Comparison of ENCODE assay signal across 1 cellular context in the genomic region with DNA sequence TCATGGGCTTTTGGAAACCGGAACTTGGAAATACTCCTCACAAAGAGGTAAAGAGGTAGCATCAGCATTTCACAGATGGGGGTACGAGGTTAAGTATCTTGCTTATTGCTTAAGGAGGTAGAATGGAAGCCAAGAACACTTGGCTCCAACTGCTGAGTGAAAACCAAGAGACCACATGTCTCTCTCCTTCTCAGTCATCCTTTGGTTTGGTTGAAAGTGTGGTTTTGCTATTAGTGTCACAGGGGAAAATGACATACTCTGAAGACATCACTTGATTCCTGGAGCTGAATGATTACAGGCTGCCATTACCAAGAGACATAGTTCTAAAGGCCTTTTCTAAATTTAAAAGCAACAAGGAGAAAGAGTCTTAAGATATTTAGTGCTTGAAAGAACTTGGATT.
TF ChIP-seq lines count a peak whose summit lies in the region.

No MANE protein-coding gene starts in this region.

TF ChIP-seq in GM23338, 12 proteins besides CTCF, POLR2A, EP300 and RAD21 (continued from another document):
- TF ChIP-seq, protein P1, sequence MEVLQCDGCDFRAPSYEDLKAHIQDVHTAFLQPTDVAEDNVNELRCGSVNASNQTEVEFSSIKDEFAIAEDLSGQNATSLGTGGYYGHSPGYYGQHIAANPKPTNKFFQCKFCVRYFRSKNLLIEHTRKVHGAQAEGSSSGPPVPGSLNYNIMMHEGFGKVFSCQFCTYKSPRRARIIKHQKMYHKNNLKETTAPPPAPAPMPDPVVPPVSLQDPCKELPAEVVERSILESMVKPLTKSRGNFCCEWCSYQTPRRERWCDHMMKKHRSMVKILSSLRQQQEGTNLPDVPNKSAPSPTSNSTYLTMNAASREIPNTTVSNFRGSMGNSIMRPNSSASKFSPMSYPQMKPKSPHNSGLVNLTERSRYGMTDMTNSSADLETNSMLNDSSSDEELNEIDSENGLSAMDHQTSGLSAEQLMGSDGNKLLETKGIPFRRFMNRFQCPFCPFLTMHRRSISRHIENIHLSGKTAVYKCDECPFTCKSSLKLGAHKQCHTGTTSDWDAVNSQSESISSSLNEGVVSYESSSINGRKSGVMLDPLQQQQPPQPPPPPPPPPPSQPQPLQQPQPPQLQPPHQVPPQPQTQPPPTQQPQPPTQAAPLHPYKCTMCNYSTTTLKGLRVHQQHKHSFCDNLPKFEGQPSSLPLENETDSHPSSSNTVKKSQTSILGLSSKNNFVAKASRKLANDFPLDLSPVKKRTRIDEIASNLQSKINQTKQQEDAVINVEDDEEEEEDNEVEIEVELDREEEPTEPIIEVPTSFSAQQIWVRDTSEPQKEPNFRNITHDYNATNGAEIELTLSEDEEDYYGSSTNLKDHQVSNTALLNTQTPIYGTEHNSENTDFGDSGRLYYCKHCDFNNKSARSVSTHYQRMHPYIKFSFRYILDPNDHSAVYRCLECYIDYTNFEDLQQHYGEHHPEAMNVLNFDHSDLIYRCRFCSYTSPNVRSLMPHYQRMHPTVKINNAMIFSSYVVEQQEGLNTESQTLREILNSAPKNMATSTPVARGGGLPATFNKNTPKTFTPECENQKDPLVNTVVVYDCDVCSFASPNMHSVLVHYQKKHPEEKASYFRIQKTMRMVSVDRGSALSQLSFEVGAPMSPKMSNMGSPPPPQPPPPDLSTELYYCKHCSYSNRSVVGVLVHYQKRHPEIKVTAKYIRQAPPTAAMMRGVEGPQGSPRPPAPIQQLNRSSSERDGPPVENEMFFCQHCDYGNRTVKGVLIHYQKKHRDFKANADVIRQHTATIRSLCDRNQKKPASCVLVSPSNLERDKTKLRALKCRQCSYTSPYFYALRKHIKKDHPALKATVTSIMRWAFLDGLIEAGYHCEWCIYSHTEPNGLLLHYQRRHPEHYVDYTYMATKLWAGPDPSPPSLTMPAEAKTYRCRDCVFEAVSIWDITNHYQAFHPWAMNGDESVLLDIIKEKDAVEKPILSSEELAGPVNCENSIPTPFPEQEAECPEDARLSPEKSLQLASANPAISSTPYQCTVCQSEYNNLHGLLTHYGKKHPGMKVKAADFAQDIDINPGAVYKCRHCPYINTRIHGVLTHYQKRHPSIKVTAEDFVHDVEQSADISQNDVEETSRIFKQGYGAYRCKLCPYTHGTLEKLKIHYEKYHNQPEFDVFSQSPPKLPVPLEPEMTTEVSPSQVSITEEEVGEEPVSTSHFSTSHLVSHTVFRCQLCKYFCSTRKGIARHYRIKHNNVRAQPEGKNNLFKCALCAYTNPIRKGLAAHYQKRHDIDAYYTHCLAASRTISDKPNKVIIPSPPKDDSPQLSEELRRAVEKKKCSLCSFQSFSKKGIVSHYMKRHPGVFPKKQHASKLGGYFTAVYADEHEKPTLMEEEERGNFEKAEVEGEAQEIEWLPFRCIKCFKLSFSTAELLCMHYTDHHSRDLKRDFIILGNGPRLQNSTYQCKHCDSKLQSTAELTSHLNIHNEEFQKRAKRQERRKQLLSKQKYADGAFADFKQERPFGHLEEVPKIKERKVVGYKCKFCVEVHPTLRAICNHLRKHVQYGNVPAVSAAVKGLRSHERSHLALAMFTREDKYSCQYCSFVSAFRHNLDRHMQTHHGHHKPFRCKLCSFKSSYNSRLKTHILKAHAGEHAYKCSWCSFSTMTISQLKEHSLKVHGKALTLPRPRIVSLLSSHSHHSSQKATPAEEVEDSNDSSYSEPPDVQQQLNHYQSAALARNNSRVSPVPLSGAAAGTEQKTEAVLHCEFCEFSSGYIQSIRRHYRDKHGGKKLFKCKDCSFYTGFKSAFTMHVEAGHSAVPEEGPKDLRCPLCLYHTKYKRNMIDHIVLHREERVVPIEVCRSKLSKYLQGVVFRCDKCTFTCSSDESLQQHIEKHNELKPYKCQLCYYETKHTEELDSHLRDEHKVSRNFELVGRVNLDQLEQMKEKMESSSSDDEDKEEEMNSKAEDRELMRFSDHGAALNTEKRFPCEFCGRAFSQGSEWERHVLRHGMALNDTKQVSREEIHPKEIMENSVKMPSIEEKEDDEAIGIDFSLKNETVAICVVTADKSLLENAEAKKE (CRISPR knock-in tag; IDR thresholded peaks at IDR 0.05), result no peak
- TF ChIP-seq ZNF114 (CRISPR knock-in tag; IDR thresholded peaks at IDR 0.05), result no peak
- TF ChIP-seq, protein P2, sequence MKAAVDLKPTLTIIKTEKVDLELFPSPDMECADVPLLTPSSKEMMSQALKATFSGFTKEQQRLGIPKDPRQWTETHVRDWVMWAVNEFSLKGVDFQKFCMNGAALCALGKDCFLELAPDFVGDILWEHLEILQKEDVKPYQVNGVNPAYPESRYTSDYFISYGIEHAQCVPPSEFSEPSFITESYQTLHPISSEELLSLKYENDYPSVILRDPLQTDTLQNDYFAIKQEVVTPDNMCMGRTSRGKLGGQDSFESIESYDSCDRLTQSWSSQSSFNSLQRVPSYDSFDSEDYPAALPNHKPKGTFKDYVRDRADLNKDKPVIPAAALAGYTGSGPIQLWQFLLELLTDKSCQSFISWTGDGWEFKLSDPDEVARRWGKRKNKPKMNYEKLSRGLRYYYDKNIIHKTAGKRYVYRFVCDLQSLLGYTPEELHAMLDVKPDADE (IDR thresholded peaks at IDR 0.05), result no peak
TF ChIP-seq in GM23338: peak in this region for 0.
